7 cellular contexts compared by ENCODE assay signal in genomic region chr4:109434007-109434792, GRCh38. TPM values are rescaled to one million over a fixed set of nuclear protein-coding genes. Genes with fewer than 3 reads are reported as not detected.
A peak's percentile ranks its signal among the peaks of the same experiment; 100 is the strongest.
DNase-seq lines count a peak whose midpoint lies in the region; FAIRE-seq and TF ChIP-seq lines count a peak whose summit lies in the region.

No MANE protein-coding gene starts in this region.

- DNase-seq in GM18507 (ENCODE audit: extremely low spot score, insufficient read length, low read depth) (no peak), HFF-Myc (ENCODE audit: extremely low read depth, low read depth) (no peak), NCI-H146 treated with DMSO at 0.1 percent for 48 hours (lab: John Stamatoyannopoulos, UW; ENCODE audit: unreplicated experiment) (peak; percentile 2), glomerular visceral epithelial cell (ENCODE audit: extremely low spot score) (peak; percentile 25), neuronal stem cell (ENCODE audit: low spot score) (peak; percentile 14), cerebellar nuclear complex (lab: John Stamatoyannopoulos, UW) (no peak)
- DNase-seq in activated naive CD4-positive, alpha-beta T cell treated with Interleukin-2 at 50 U/mL for 16 hours = peak; percentile 24

- peak overlapping the region; percentile 100 for H3K18ac ChIP-seq in neuronal stem cell (ENCODE audit: low read length)

- H4K8ac ChIP-seq in neuronal stem cell (ENCODE audit: low read depth, low read length) = no peak overlapping the region

- H3K79me1 ChIP-seq in neuronal stem cell (ENCODE audit: low read depth, low read length) = peaks cover 4% of the 10 kb centered on the region

- peak overlapping the region; percentile 87 for H3K14ac ChIP-seq in neuronal stem cell (ENCODE audit: low read length)

- H3K4me2 ChIP-seq in neuronal stem cell (ENCODE audit: insufficient read depth, low read length, poor library complexity, severe bottlenecking) = peak overlapping the region; percentile 90

- peak overlapping the region; percentile 95 for H2AFZ ChIP-seq in neuronal stem cell (ENCODE audit: low read length)

- peak overlapping the region; percentile 89 for H2BK5ac ChIP-seq in neuronal stem cell (ENCODE audit: low read length)

- H3K23ac ChIP-seq in neuronal stem cell (ENCODE audit: low read depth, low read length, poor library complexity) = peak overlapping the region; percentile 66

- H3K9ac ChIP-seq in neuronal stem cell (ENCODE audit: low read depth, low read length, poor library complexity) = peak overlapping the region; percentile 90

- H2BK12ac ChIP-seq in neuronal stem cell (ENCODE audit: low read length) = no peak overlapping the region

- no peaks in the 10 kb centered on the region for H3K27me3 ChIP-seq in neuronal stem cell (ENCODE audit: control insufficient read depth in 3 of 3, insufficient read depth in 3 of 3, low read depth in 1 of 3, low read length in 3 of 3)

- H4K91ac ChIP-seq in neuronal stem cell (ENCODE audit: low read depth, low read length, poor library complexity) = no peak overlapping the region

- H3K4me1 ChIP-seq in neuronal stem cell (ENCODE audit: control insufficient read depth in 2 of 2, insufficient read depth in 1 of 2, low read depth in 1 of 2, low read length in 2 of 2) = peaks cover 7 to 17% of the 10 kb centered on the region in 2 donors

- no peak for TF ChIP-seq CTCF in HFF-Myc (IDR thresholded peaks at IDR 0.05; ENCODE audit: low read depth, low read length, missing control alignments)

- FAIRE-seq in GM18507 (lab: Jason Lieb, UNC) = peak; percentile 47

- H3K4me3 ChIP-seq in HFF-Myc (replicated peaks; ENCODE audit: low read depth, low read length) (peak overlapping the region; percentile 62), neuronal stem cell (ENCODE audit: low read length in 2 of 2) (peak overlapping the region; percentile 78 to 84)

- H2BK120ac ChIP-seq in neuronal stem cell (ENCODE audit: low read depth, low read length) = no peak overlapping the region

- peaks cover 0 to 27% of the 10 kb centered on the region in 2 donors for H3K36me3 ChIP-seq in neuronal stem cell (replicated peaks in 1 of 2; ENCODE audit: control insufficient read depth in 2 of 2, insufficient read depth in 2 of 2, low read length in 2 of 2)

- no CpG with 5 or more reads among the region's 65 CpGs for WGBS in neuronal stem cell (ENCODE audit: extremely low coverage in 2 of 2, insufficient read length in 2 of 2, insufficient replicate concordance in 1 of 2), 2 donors

- H3K4ac ChIP-seq in neuronal stem cell (ENCODE audit: low read length) = no peak overlapping the region

- H2AK5ac ChIP-seq in neuronal stem cell (ENCODE audit: low read depth, low read length) = no peak overlapping the region

- H3K9me3 ChIP-seq in neuronal stem cell (replicated peaks in 1 of 2; ENCODE audit: control insufficient read depth in 2 of 2, insufficient read depth in 1 of 2, low read depth in 1 of 2, low read length in 2 of 2) = no peaks in the 10 kb centered on the region

- H3K27ac ChIP-seq in neuronal stem cell (replicated peaks; ENCODE audit: low read length) = no peak overlapping the region

- H2BK15ac ChIP-seq in neuronal stem cell (ENCODE audit: low read length) = peak overlapping the region; percentile 55

RNA-seq across cellular contexts. Expression of gene SEC24B, which starts 0.6 kb away (rescaled TPM):
- 21.8 TPM for polyA plus RNA-seq in neuronal stem cell (2013, experiment 1 of 2)
- 21.9 TPM for polyA plus RNA-seq in neuronal stem cell (2013, experiment 2 of 2)

Comparison
In these comparisons a context has a peak if more than half of its experiments do, and no peak if none do; other contexts are left out.
1. DNase-seq: peak in NCI-H146 treated with DMSO at 0.1 percent for 48 hours (single experiment), activated naive CD4-positive, alpha-beta T cell treated with Interleukin-2 at 50 U/mL for 16 hours (single experiment), glomerular visceral epithelial cell (single experiment) and neuronal stem cell (single experiment); none in GM18507 (single experiment), HFF-Myc (single experiment) and cerebellar nuclear complex (0 of 2).